In genomic region chr2:85852979-85853498, GRCh38 we compare ENCODE assay signal across 8 cellular contexts. TPM values are rescaled to one million over a fixed set of nuclear protein-coding genes. Genes with fewer than 3 reads are reported as not detected.
DNase-seq lines count a peak whose midpoint lies in the region; ATAC-seq and TF ChIP-seq lines count a peak whose summit lies in the region.

No MANE protein-coding gene starts in this region.

- CTCF ChIA-PET in activated CD8-positive, alpha-beta T cell treated with anti-CD3 and anti-CD28 coated beads for 36 hours (lab: Charles Lee) = interaction anchor here (0.8 to 4.5 kb wide), 4 partner anchors 10 to 227 kb away, joined by 3 to 41 read pairs (median 4); partner anchors contain the start of gene ST3GAL5

- peaks cover 0 to 35% of the 10 kb centered on the region in 2 donors for H3K36me3 ChIP-seq in gastroesophageal sphincter

- POLR2A ChIA-PET in activated CD8-positive, alpha-beta T cell treated with anti-CD3 and anti-CD28 coated beads for 36 hours (lab: Charles Lee) = interaction anchor here (0.8 to 3.7 kb wide), 9 partner anchors 9 to 342 kb away, joined by 3 to 23 read pairs (median 3); partner anchors contain the start of genes IMMT and ST3GAL5

- H3K9me3 Mint-ChIP-seq in activated CD8-positive, alpha-beta T cell treated with anti-CD3 and anti-CD28 coated beads for 36 hours = peaks cover 16% of the 10 kb centered on the region

- DNase-seq in activated CD8-positive, alpha-beta T cell treated with anti-CD3 and anti-CD28 coated beads for 36 hours = peak; percentile 81
- peak; percentile 39 to 45 for DNase-seq in stimulated activated CD8-positive, alpha-beta memory T cell treated with anti-CD3 and anti-CD28 coated beads, Interleukin-15, amount 100 ng/mL, for 4 hours (ENCODE audit: low read depth in 2 of 2)
- DNase-seq in NCI-H1105 (lab: John Stamatoyannopoulos, UW) (no peak), NCI-H1417 (lab: John Stamatoyannopoulos, UW) (no peak), mesenteric fat pad (ENCODE audit: low spot score) (no peak)

- peak overlapping the region in 3 of 4 donors; percentile 13 to 60 (median 38) for H3K27ac ChIP-seq in gastroesophageal sphincter

- intact Hi-C loops in activated CD8-positive, alpha-beta T cell treated with anti-CD3 and anti-CD28 coated beads for 36 hours (cut with micrococcal nuclease) = loop anchor here (5.0 kb wide), 1 partner anchor 34 kb away; the partner anchor contains the start of gene ST3GAL5

- peak; percentile 72 for ATAC-seq in GM19324 (IDR thresholded peaks at IDR 0.05; ENCODE audit: low FRiP score, unreplicated experiment)
- ATAC-seq in HG03175 (IDR thresholded peaks at IDR 0.05; ENCODE audit: unreplicated experiment) = peak; percentile 78
- ATAC-seq in activated CD8-positive, alpha-beta T cell treated with anti-CD3 and anti-CD28 coated beads for 36 hours = peak; percentile 83
- ATAC-seq in gastroesophageal sphincter = no peak

- no peaks in the 10 kb centered on the region for H3K27me3 Mint-ChIP-seq in activated CD8-positive, alpha-beta T cell treated with anti-CD3 and anti-CD28 coated beads for 36 hours

- TF ChIP-seq POLR2A in gastroesophageal sphincter (IDR thresholded peaks at IDR 0.05) = no peak

- no peak for TF ChIP-seq CTCF in activated CD8-positive, alpha-beta T cell treated with anti-CD3 and anti-CD28 coated beads for 36 hours (IDR thresholded peaks at IDR 0.05)
- no peak for TF ChIP-seq CTCF in gastroesophageal sphincter (IDR thresholded peaks at IDR 0.05)

- no peaks in the 10 kb centered on the region for H3K27me3 ChIP-seq in gastroesophageal sphincter

- H3K4me1 ChIP-seq in gastroesophageal sphincter = peaks cover 0 to 32% (median 0%) of the 10 kb centered on the region in 3 donors

- 81 to 82% methylated on average over 3 to 4 of the region's 11 CpGs for WGBS in gastroesophageal sphincter (ENCODE audit: low coverage in 1 of 2), 2 donors

- H3K9me3 ChIP-seq in gastroesophageal sphincter = no peaks in the 10 kb centered on the region

- H3K4me3 ChIP-seq in gastroesophageal sphincter = no peak overlapping the region

- peaks cover 59% of the 10 kb centered on the region for H3K4me1 Mint-ChIP-seq in activated CD8-positive, alpha-beta T cell treated with anti-CD3 and anti-CD28 coated beads for 36 hours (ENCODE audit: low read depth)

- H3K36me3 Mint-ChIP-seq in activated CD8-positive, alpha-beta T cell treated with anti-CD3 and anti-CD28 coated beads for 36 hours (ENCODE audit: low read depth) = peaks cover 42% of the 10 kb centered on the region

- H3K4me3 Mint-ChIP-seq in activated CD8-positive, alpha-beta T cell treated with anti-CD3 and anti-CD28 coated beads for 36 hours = peak overlapping the region; percentile 71

- TF ChIP-seq EP300 in gastroesophageal sphincter (IDR thresholded peaks at IDR 0.05) = no peak

- peak overlapping the region; percentile 99 for H3K27ac Mint-ChIP-seq in activated CD8-positive, alpha-beta T cell treated with anti-CD3 and anti-CD28 coated beads for 36 hours

RNA-seq across cellular contexts. Expression of gene ST3GAL5, which starts 35.8 kb away (rescaled TPM):
- total RNA-seq in activated CD8-positive, alpha-beta T cell treated with anti-CD3 and anti-CD28 coated beads for 36 hours = 10 to 100 TPM; 21.1 to 21.5 TPM
- 10 to 100 TPM; 15.2 to 55.9 (median 22.7) TPM for total RNA-seq in gastroesophageal sphincter
- 33.1 TPM for total RNA-seq in mesenteric fat pad

Comparison
In these comparisons a context has a peak if more than half of its experiments do, and no peak if none do; other contexts are left out.
1. DNase-seq: peak in activated CD8-positive, alpha-beta T cell treated with anti-CD3 and anti-CD28 coated beads for 36 hours (single experiment) and stimulated activated CD8-positive, alpha-beta memory T cell treated with anti-CD3 and anti-CD28 coated beads, Interleukin-15, amount 100 ng/mL, for 4 hours (2 of 2); none in NCI-H1105 (single experiment), NCI-H1417 (0 of 3) and mesenteric fat pad (single experiment).